Comparison of ENCODE assay signal across 1 cellular context in genomic region chr4:143335979-143336827, GRCh38.
TF ChIP-seq lines count a peak whose summit lies in the region.

No MANE protein-coding gene starts in this region.

TF ChIP-seq in HEK293, 187 proteins besides CTCF, POLR2A, EP300 and RAD21 (continued from another document and continues in another):
- TF ChIP-seq ZNF23 (tag by site-specific recombination; IDR thresholded peaks at IDR 0.05; ENCODE audit: borderline replicate concordance), result no peak
- TF ChIP-seq, protein P1, sequence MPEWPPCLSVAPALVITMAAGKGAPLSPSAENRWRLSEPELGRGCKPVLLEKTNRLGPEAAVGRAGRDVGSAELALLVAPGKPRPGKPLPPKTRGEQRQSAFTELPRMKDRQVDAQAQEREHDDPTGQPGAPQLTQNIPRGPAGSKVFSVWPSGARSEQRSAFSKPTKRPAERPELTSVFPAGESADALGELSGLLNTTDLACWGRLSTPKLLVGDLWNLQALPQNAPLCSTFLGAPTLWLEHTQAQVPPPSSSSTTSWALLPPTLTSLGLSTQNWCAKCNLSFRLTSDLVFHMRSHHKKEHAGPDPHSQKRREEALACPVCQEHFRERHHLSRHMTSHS (tag by site-specific recombination; IDR thresholded peaks at IDR 0.05), result no peak
- TF ChIP-seq ZNF621 (tag by site-specific recombination; IDR thresholded peaks at IDR 0.05), result no peak
- no peak for TF ChIP-seq ZNF707 (tag by site-specific recombination; IDR thresholded peaks at IDR 0.05)
- no peak for TF ChIP-seq ZIC2 (tag by site-specific recombination; IDR thresholded peaks at IDR 0.05)
- no peak for TF ChIP-seq ZNF843 (tag by site-specific recombination; IDR thresholded peaks at IDR 0.05)
- TF ChIP-seq ZEB2 (tag by site-specific recombination; IDR thresholded peaks at IDR 0.05), result 0 out of 2 replicates have a peak, but pooled peaks have one; percentile 46
- TF ChIP-seq ZNF10 (tag by site-specific recombination; IDR thresholded peaks at IDR 0.05), result no peak
- 0 out of 2 replicates have a peak, but pooled peaks have one; percentile 26 for TF ChIP-seq ZBTB8A (tag by site-specific recombination; IDR thresholded peaks at IDR 0.05)
- TF ChIP-seq ZNF394 (tag by site-specific recombination; IDR thresholded peaks at IDR 0.05; ENCODE audit: borderline replicate concordance), result peak; percentile 37; the same call in 1 of the 2 replicates
- TF ChIP-seq ZNF138 (tag by site-specific recombination; IDR thresholded peaks at IDR 0.05; ENCODE audit: borderline replicate concordance), result no peak
- no peak for TF ChIP-seq ZNF175 (tag by site-specific recombination; IDR thresholded peaks at IDR 0.05)
- TF ChIP-seq ZNF548 (tag by site-specific recombination; IDR thresholded peaks at IDR 0.05), result no peak
- TF ChIP-seq TSHZ1 (tag by site-specific recombination; IDR thresholded peaks at IDR 0.05; ENCODE audit: borderline replicate concordance), result no peak
- TF ChIP-seq YY2 (tag by site-specific recombination; IDR thresholded peaks at IDR 0.05), result no peak
- no peak for TF ChIP-seq ZNF701 (tag by site-specific recombination; IDR thresholded peaks at IDR 0.05)
- TF ChIP-seq, protein P2, sequence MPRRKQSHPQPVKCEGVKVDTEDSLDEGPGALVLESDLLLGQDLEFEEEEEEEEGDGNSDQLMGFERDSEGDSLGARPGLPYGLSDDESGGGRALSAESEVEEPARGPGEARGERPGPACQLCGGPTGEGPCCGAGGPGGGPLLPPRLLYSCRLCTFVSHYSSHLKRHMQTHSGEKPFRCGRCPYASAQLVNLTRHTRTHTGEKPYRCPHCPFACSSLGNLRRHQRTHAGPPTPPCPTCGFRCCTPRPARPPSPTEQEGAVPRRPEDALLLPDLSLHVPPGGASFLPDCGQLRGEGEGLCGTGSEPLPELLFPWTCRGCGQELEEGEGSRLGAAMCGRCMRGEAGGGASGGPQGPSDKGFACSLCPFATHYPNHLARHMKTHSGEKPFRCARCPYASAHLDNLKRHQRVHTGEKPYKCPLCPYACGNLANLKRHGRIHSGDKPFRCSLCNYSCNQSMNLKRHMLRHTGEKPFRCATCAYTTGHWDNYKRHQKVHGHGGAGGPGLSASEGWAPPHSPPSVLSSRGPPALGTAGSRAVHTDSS (tag by site-specific recombination; IDR thresholded peaks at IDR 0.05), result no peak
- no peak for TF ChIP-seq ZBTB7A (tag by site-specific recombination; IDR thresholded peaks at IDR 0.05; ENCODE audit: low read depth)
- no peak for TF ChIP-seq TRIM28 (IDR thresholded peaks at IDR 0.05; ENCODE audit: borderline replicate concordance, low read length)
- TF ChIP-seq ZNF366 (tag by site-specific recombination; conservative IDR thresholded peaks at IDR 0.05), result peak; percentile 93
- TF ChIP-seq ELK4 (IDR thresholded peaks at IDR 0.05; ENCODE audit: borderline replicate concordance, low read depth, low read length), result no peak
- no peak; the same call in 1 of the 2 replicates for TF ChIP-seq KLF16 (tag by site-specific recombination; IDR thresholded peaks at IDR 0.05)
- no peak for TF ChIP-seq MYNN (tag by site-specific recombination; IDR thresholded peaks at IDR 0.05; ENCODE audit: borderline replicate concordance)
- TF ChIP-seq, protein P3, sequence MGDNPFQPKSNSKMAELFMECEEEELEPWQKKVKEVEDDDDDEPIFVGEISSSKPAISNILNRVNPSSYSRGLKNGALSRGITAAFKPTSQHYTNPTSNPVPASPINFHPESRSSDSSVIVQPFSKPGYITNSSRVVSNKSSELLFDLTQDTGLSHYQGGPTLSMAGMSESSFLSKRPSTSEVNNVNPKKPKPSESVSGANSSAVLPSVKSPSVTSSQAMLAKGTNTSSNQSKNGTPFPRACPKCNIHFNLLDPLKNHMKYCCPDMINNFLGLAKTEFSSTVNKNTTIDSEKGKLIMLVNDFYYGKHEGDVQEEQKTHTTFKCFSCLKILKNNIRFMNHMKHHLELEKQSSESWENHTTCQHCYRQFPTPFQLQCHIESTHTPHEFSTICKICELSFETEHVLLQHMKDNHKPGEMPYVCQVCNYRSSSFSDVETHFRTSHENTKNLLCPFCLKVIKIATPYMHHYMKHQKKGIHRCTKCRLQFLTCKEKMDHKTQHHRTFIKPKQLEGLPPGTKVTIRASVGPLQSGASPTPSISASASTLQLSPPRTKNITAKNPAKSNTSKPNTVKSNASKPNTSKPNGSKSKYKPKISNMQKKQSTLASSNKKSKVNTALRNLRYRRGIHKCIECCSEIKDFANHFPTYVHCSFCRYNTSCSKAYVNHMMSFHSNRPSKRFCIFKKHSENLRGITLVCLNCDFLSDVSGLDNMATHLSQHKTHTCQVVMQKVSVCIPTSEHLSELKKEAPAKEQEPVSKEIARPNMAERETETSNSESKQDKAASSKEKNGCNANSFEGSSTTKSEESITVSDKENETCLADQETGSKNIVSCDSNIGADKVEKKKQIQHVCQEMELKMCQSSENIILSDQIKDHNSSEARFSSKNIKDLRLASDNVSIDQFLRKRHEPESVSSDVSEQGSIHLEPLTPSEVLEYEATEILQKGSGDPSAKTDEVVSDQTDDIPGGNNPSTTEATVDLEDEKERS (tag by site-specific recombination; IDR thresholded peaks at IDR 0.05), result no peak
- TF ChIP-seq ZNF223 (tag by site-specific recombination; IDR thresholded peaks at IDR 0.05), result no peak
- TF ChIP-seq ZNF169 (tag by site-specific recombination; IDR thresholded peaks at IDR 0.05), result no peak
- TF ChIP-seq SP2 (tag by site-specific recombination; IDR thresholded peaks at IDR 0.05), result peak; percentile 74
- TF ChIP-seq ZNF133 (tag by site-specific recombination; IDR thresholded peaks at IDR 0.05), result no peak
- no peak for TF ChIP-seq ZSCAN16 (tag by site-specific recombination; IDR thresholded peaks at IDR 0.05)
- no peak for TF ChIP-seq ZNF114 (tag by site-specific recombination; IDR thresholded peaks at IDR 0.05)
- TF ChIP-seq ZNF24 (tag by site-specific recombination; IDR thresholded peaks at IDR 0.05), result no peak
- TF ChIP-seq ZNF514 (tag by site-specific recombination; IDR thresholded peaks at IDR 0.05), result no peak
- TF ChIP-seq ZFP3 (tag by site-specific recombination; IDR thresholded peaks at IDR 0.05; ENCODE audit: low read depth), result no peak
- no peak for TF ChIP-seq ZFP69B (tag by site-specific recombination; IDR thresholded peaks at IDR 0.05)
- TF ChIP-seq BCL11B (tag by site-specific recombination; IDR thresholded peaks at IDR 0.05; ENCODE audit: low read depth), result no peak
- no peak for TF ChIP-seq SALL2 (tag by site-specific recombination; IDR thresholded peaks at IDR 0.05; ENCODE audit: borderline replicate concordance)
- TF ChIP-seq ZNF121 (tag by site-specific recombination; IDR thresholded peaks at IDR 0.05), result peak; percentile 84
- TF ChIP-seq ZNF292 (tag by site-specific recombination; IDR thresholded peaks at IDR 0.05; ENCODE audit: borderline replicate concordance, low read depth), result no peak
- peak; percentile 59; the same call in 1 of the 2 replicates for TF ChIP-seq GLIS2 (tag by site-specific recombination; IDR thresholded peaks at IDR 0.05)
- no peak for TF ChIP-seq ZNF354C (tag by site-specific recombination; IDR thresholded peaks at IDR 0.05; ENCODE audit: borderline replicate concordance, low read depth)
- no peak for TF ChIP-seq SCRT2 (tag by site-specific recombination; IDR thresholded peaks at IDR 0.05)
- TF ChIP-seq SCRT1 (tag by site-specific recombination; IDR thresholded peaks at IDR 0.05; ENCODE audit: borderline replicate concordance), result no peak
- TF ChIP-seq ZNF202 (tag by site-specific recombination; IDR thresholded peaks at IDR 0.05; ENCODE audit: borderline replicate concordance), result no peak
- TF ChIP-seq BCL11A (tag by site-specific recombination; IDR thresholded peaks at IDR 0.05; ENCODE audit: low read depth), result no peak
- no peak for TF ChIP-seq GFI1B (tag by site-specific recombination; IDR thresholded peaks at IDR 0.05)
- TF ChIP-seq ZFP41 (tag by site-specific recombination; IDR thresholded peaks at IDR 0.05; ENCODE audit: borderline replicate concordance), result no peak
- no peak for TF ChIP-seq ZNF449 (tag by site-specific recombination; IDR thresholded peaks at IDR 0.05)
- TF ChIP-seq, protein P4, sequence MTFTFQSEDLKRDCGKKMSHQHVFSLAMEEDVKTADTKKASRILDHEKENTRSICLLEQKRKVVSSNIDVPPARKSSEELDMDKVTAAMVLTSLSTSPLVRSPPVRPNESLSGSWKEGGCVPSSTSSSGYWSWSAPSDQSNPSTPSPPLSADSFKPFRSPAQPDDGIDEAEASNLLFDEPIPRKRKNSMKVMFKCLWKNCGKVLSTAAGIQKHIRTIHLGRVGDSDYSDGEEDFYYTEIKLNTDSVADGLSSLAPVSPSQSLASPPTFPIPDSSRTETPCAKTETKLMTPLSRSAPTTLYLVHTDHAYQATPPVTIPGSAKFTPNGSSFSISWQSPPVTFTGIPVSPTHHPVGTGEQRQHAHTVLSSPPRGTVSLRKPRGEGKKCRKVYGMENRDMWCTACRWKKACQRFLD (tag by site-specific recombination; IDR thresholded peaks at IDR 0.05), result no peak
- no peak for TF ChIP-seq PRDM6 (tag by site-specific recombination; IDR thresholded peaks at IDR 0.05)
- no peak for TF ChIP-seq ZNF266 (tag by site-specific recombination; IDR thresholded peaks at IDR 0.05; ENCODE audit: low read depth)
- no peak for TF ChIP-seq KLF7 (tag by site-specific recombination; IDR thresholded peaks at IDR 0.05; ENCODE audit: borderline replicate concordance)
- TF ChIP-seq ZNF433 (tag by site-specific recombination; IDR thresholded peaks at IDR 0.05; ENCODE audit: low read depth), result no peak
- TF ChIP-seq ZNF600 (tag by site-specific recombination; IDR thresholded peaks at IDR 0.05), result peak; percentile 72; the same call in 1 of the 2 replicates
- no peak for TF ChIP-seq ZNF214 (tag by site-specific recombination; IDR thresholded peaks at IDR 0.05; ENCODE audit: borderline replicate concordance)
- no peak for TF ChIP-seq ZNF768 (tag by site-specific recombination; IDR thresholded peaks at IDR 0.05)
- TF ChIP-seq GLI2 (tag by site-specific recombination; IDR thresholded peaks at IDR 0.05; ENCODE audit: borderline replicate concordance, low read depth), result no peak
